ENCODE assay signal across 18 cellular contexts in the genomic region with DNA sequence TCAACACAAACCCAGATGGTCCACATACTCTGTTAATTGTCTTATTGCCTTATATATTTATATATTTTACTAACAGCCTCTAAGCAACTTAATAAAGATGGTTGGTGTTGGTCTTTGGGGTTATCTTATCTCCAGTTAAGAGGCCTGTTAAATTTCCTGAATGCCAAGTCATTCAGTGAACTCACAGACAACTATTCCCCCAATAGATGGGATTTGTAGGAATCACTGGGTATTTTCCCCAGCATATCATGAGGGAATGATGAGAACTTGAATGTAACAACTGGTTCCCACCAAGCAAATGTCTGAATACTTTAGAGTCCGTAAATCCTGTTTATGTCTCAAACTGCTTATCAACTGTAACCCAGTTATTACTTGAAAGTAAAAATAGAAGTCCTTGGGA. TPM values are rescaled to one million over a fixed set of nuclear protein-coding genes. Genes with fewer than 3 reads are reported as not detected.
"Had no signal": no experiment of that assay in that cellular context is flagged by ENCODE, and none has a peak within 500 bp of the region (broad histone marks: within the 10 kb centered on the region; RNA-seq: fewer than 3 reads in every experiment).

No MANE protein-coding gene starts in this region.

- H3K36me3 ChIP-seq: colonic mucosa, gastroesophageal sphincter, neutrophil, tibial nerve had no signal

- H3K4me3 Mint-ChIP-seq: naive thymus-derived CD8-positive, alpha-beta T cell; stimulated activated memory B cell treated with anti-CD40 and anti-IgM and Interleukin-4, amounts not matched to agents 10 μg/mL and 1 μg/mL and 100 μg/mL, for 72 hours; stimulated activated naive CD8-positive, alpha-beta T cell treated with anti-CD3 and anti-CD28 coated beads, Interleukin-15, Interleukin-2, amounts not matched to agents 100 ng/mL and 50 ng/mL, for 24 hours had no signal

- H3K36me3 Mint-ChIP-seq: stimulated activated memory B cell treated with anti-CD40 and anti-IgM and Interleukin-4, amounts not matched to agents 10 μg/mL and 1 μg/mL and 100 μg/mL, for 72 hours had no signal

- H3K4me1 ChIP-seq: colonic mucosa, gastroesophageal sphincter, testis, tibial nerve had no signal

- H3K27ac Mint-ChIP-seq: stimulated activated memory B cell treated with anti-CD40 and anti-IgM and Interleukin-4, amounts not matched to agents 10 μg/mL and 1 μg/mL and 100 μg/mL, for 72 hours; stimulated activated naive CD8-positive, alpha-beta T cell treated with anti-CD3 and anti-CD28 coated beads, Interleukin-15, Interleukin-2, amounts not matched to agents 100 ng/mL and 50 ng/mL, for 24 hours had no signal

- ATAC-seq: gastroesophageal sphincter; left colon; left ventricle myocardium superior; naive thymus-derived CD8-positive, alpha-beta T cell; right cardiac atrium; stimulated activated memory B cell treated with anti-CD40 and anti-IgM and Interleukin-4, amounts not matched to agents 10 μg/mL and 1 μg/mL and 100 μg/mL, for 72 hours had no signal

- H3K9me3 Mint-ChIP-seq: stimulated activated memory B cell treated with anti-CD40 and anti-IgM and Interleukin-4, amounts not matched to agents 10 μg/mL and 1 μg/mL and 100 μg/mL, for 72 hours; stimulated activated naive CD8-positive, alpha-beta T cell treated with anti-CD3 and anti-CD28 coated beads, Interleukin-15, Interleukin-2, amounts not matched to agents 100 ng/mL and 50 ng/mL, for 24 hours had no signal

- H3K4me3 ChIP-seq: colonic mucosa, gastroesophageal sphincter, lung, testis, tibial nerve had no signal

- H3K27ac ChIP-seq: colonic mucosa, gastroesophageal sphincter, neutrophil, testis, tibial nerve had no signal

- H3K27me3 ChIP-seq: colonic mucosa, gastroesophageal sphincter, neutrophil, testis, tibial nerve had no signal

- H3K9me3 ChIP-seq: colonic mucosa, gastroesophageal sphincter, neutrophil, testis, tibial nerve had no signal

- DNase-seq: caudate nucleus; colonic mucosa; effector CD8-positive, alpha-beta T cell; foreskin fibroblast; left colon; left ventricle myocardium superior; mesenchymal stem cell; naive thymus-derived CD8-positive, alpha-beta T cell; right cardiac atrium; stimulated activated CD4-positive, alpha-beta T cell treated with anti-CD3 and anti-CD28 coated beads, Interleukin-4, amount 100 ng/mL, for 24 hours; testis had no signal

- H3K4me1 Mint-ChIP-seq: stimulated activated memory B cell treated with anti-CD40 and anti-IgM and Interleukin-4, amounts not matched to agents 10 μg/mL and 1 μg/mL and 100 μg/mL, for 72 hours had no signal

- H3K27me3 Mint-ChIP-seq: naive thymus-derived CD8-positive, alpha-beta T cell; stimulated activated naive CD8-positive, alpha-beta T cell treated with anti-CD3 and anti-CD28 coated beads, Interleukin-15, Interleukin-2, amounts not matched to agents 100 ng/mL and 50 ng/mL, for 24 hours had no signal

RNA-seq across cellular contexts. Expression of gene RETREG1, which starts 42.7 kb away (rescaled TPM):
- total RNA-seq: dermis microvascular lymphatic vessel endothelial cell had no signal
